27 cellular contexts compared by ENCODE assay signal in genomic region chr5:139205144-139205543, GRCh38.
"Had no signal": no experiment of that assay in that cellular context is flagged by ENCODE, and none has a peak within 500 bp of the region (broad histone marks: within the 10 kb centered on the region; RNA-seq: fewer than 3 reads in every experiment).

No MANE protein-coding gene starts in this region.

- H3K9me3 Mint-ChIP-seq: activated CD4-positive, alpha-beta T cell treated with anti-CD3 and anti-CD28 coated beads, Interleukin-2, amount 10 ng/mL, durations not matched to agents 24 days and 14 days; activated CD8-positive, alpha-beta T cell treated with anti-CD3 and anti-CD28 coated beads for 36 hours; activated naive CD4-positive, alpha-beta T cell treated with anti-CD3 and anti-CD28 coated beads, Interleukin-2, amount 50 U/mL, for 24 hours; activated naive CD8-positive, alpha-beta T cell treated with anti-CD3 and anti-CD28 coated beads, Interleukin-2, amount 10 ng/mL, durations not matched to agents 7 days and 5 days; activated T-helper 2 cell treated with anti-CD3 and anti-CD28 coated beads, Interferon-gamma antibody, Interleukin-2, Interleukin-4, amounts not matched to agents 10 μg/mL and 5 μg/mL and 100 μg/mL, durations not matched to agents 14 hours and 24 hours and 36 hours had no signal

- H3K4me1 Mint-ChIP-seq: activated naive CD4-positive, alpha-beta T cell treated with anti-CD3 and anti-CD28 coated beads, Interleukin-2, amount 50 U/mL, for 24 hours had no signal

- ATAC-seq: activated CD8-positive, alpha-beta T cell treated with anti-CD3 and anti-CD28 coated beads for 36 hours; body of pancreas had no signal

- H3K4me3 Mint-ChIP-seq: activated CD4-positive, alpha-beta T cell treated with anti-CD3 and anti-CD28 coated beads, Interleukin-2, amount 10 ng/mL, durations not matched to agents 24 days and 14 days; activated CD8-positive, alpha-beta T cell treated with anti-CD3 and anti-CD28 coated beads for 36 hours; activated naive CD4-positive, alpha-beta T cell treated with anti-CD3 and anti-CD28 coated beads, Interleukin-2, amount 50 U/mL, for 24 hours; activated naive CD8-positive, alpha-beta T cell treated with anti-CD3 and anti-CD28 coated beads, Interleukin-2, amount 10 ng/mL, durations not matched to agents 7 days and 5 days had no signal

- H3K27me3 ChIP-seq: body of pancreas, breast epithelium, Peyer's patch had no signal

- DNase-seq: activated CD4-positive, alpha-beta T cell treated with anti-CD3 and anti-CD28 coated beads, Interleukin-2, amount 10 ng/mL, durations not matched to agents 24 days and 14 days; activated CD4-positive, alpha-beta T cell treated with anti-CD3 and anti-CD28 coated beads, Interleukin-2, amount 50 U/mL, for 4 hours; activated CD8-positive, alpha-beta T cell treated with anti-CD3 and anti-CD28 coated beads for 36 hours; activated gamma-delta T cell; activated naive CD4-positive, alpha-beta T cell treated with Interleukin-2 at 50 U/mL for 16 hours; activated naive CD8-positive, alpha-beta T cell treated with anti-CD3 and anti-CD28 coated beads, Interleukin-2, amount 10 ng/mL, durations not matched to agents 7 days and 5 days; activated T-cell treated with anti-CD3 and anti-CD28 coated beads, Interleukin-2, amount 50 U/mL, for 1 hour; body of pancreas; Karpas-422; NCI-H1105; NCI-H1417 treated with DMSO at 0.1 percent for 48 hours; NCI-H187 treated with DMSO at 0.1 percent for 48 hours; NCI-H2081; NCI-H2171 treated with DMSO at 0.1 percent for 48 hours; NCI-H2227 treated with DMSO at 0.1 percent for 48 hours; NCI-H446 treated with DMSO at 0.1 percent for 48 hours; NCI-H524; Peyer's patch; RPMI8226; SHP77 treated with DMSO at 0.1 percent for 48 hours; T1000 had no signal

- H3K36me3 Mint-ChIP-seq: activated naive CD4-positive, alpha-beta T cell treated with anti-CD3 and anti-CD28 coated beads, Interleukin-2, amount 50 U/mL, for 24 hours; activated naive CD8-positive, alpha-beta T cell treated with anti-CD3 and anti-CD28 coated beads, Interleukin-2, amount 10 ng/mL, durations not matched to agents 7 days and 5 days had no signal

- H3K4me1 ChIP-seq: body of pancreas, breast epithelium, Peyer's patch had no signal

- H3K27ac ChIP-seq: body of pancreas, breast epithelium, coronary artery, Peyer's patch had no signal

- H3K27me3 Mint-ChIP-seq: activated CD4-positive, alpha-beta T cell treated with anti-CD3 and anti-CD28 coated beads, Interleukin-2, amount 10 ng/mL, durations not matched to agents 24 days and 14 days; activated CD8-positive, alpha-beta T cell treated with anti-CD3 and anti-CD28 coated beads for 36 hours had no signal

- FAIRE-seq: astrocyte, TTC549 had no signal

- H3K4me3 ChIP-seq: body of pancreas, breast epithelium, coronary artery, Peyer's patch had no signal

- H3K36me3 ChIP-seq: breast epithelium, Peyer's patch had no signal

- H3K27ac Mint-ChIP-seq: activated CD4-positive, alpha-beta T cell treated with anti-CD3 and anti-CD28 coated beads, Interleukin-2, amount 10 ng/mL, durations not matched to agents 24 days and 14 days; activated CD8-positive, alpha-beta T cell treated with anti-CD3 and anti-CD28 coated beads for 36 hours; activated naive CD4-positive, alpha-beta T cell treated with anti-CD3 and anti-CD28 coated beads, Interleukin-2, amount 50 U/mL, for 24 hours; activated naive CD8-positive, alpha-beta T cell treated with anti-CD3 and anti-CD28 coated beads, Interleukin-2, amount 10 ng/mL, durations not matched to agents 7 days and 5 days; activated T-helper 2 cell treated with anti-CD3 and anti-CD28 coated beads, Interferon-gamma antibody, Interleukin-2, Interleukin-4, amounts not matched to agents 10 μg/mL and 5 μg/mL and 100 μg/mL, durations not matched to agents 14 hours and 24 hours and 36 hours had no signal

- H3K9me3 ChIP-seq: body of pancreas, breast epithelium, Peyer's patch had no signal
